ENCODE assay signal across 8 cellular contexts in genomic region chr3:57078366-57079220, GRCh38. TPM values are rescaled to one million over a fixed set of nuclear protein-coding genes. Genes with fewer than 3 reads are reported as not detected.
DNase-seq lines count a peak whose midpoint lies in the region; ATAC-seq and TF ChIP-seq lines count a peak whose summit lies in the region.

No MANE protein-coding gene starts in this region.

- peak overlapping the region; percentile 51 for H3K4me3 Mint-ChIP-seq in activated CD4-positive, alpha-beta memory T cell treated with anti-CD3 and anti-CD28 coated beads, Interleukin-2, amount 10 ng/mL, durations not matched to agents 7 days and 5 days

- CTCF ChIA-PET in activated CD4-positive, alpha-beta memory T cell treated with anti-CD3 and anti-CD28 coated beads, Interleukin-2, amount 10 ng/mL, durations not matched to agents 7 days and 5 days (lab: Charles Lee), result no interaction called here

- peak overlapping the region; percentile 69 for H2AFZ ChIP-seq in KMS-11 (ENCODE audit: low read depth)

- POLR2A ChIA-PET in activated CD4-positive, alpha-beta memory T cell treated with anti-CD3 and anti-CD28 coated beads, Interleukin-2, amount 10 ng/mL, durations not matched to agents 7 days and 5 days (lab: Charles Lee), result no interaction called here

- H3K4me2 ChIP-seq in KMS-11, result peak overlapping the region; percentile 60

- intact Hi-C loops in transverse colon (cut with DNase I; ENCODE audit: low total_unique reads), result loop anchor here (5.0 kb wide), 1 partner anchor 81 kb away; no protein-coding TSS in a partner anchor

- in situ Hi-C loops in transverse colon (cut with MboI; ENCODE audit: low pct_ligation_motif_present in 1 of 4, low pct_unique_long_range_greater_than_20kb in 1 of 4, low sequenced_read_pairs in 3 of 4), result no loop called here

- TF ChIP-seq CTCF in KMS-11 (conservative IDR thresholded peaks at IDR 0.05; ENCODE audit: low read depth, low read length), result no peak
- no peak for TF ChIP-seq CTCF in transverse colon (IDR thresholded peaks at IDR 0.05)

- peaks cover 59% of the 10 kb centered on the region for H3K27me3 Mint-ChIP-seq in activated CD4-positive, alpha-beta memory T cell treated with anti-CD3 and anti-CD28 coated beads, Interleukin-2, amount 10 ng/mL, durations not matched to agents 7 days and 5 days

- 0% methylated on average over 62 of the region's 71 CpGs; no CpG with 5 or more reads in 1 of the 2 donors for WGBS in transverse colon (ENCODE audit: low coverage in 1 of 2), 2 donors

- no peaks in the 10 kb centered on the region for H3K9me3 Mint-ChIP-seq in activated CD4-positive, alpha-beta memory T cell treated with anti-CD3 and anti-CD28 coated beads, Interleukin-2, amount 10 ng/mL, durations not matched to agents 7 days and 5 days

- no peaks in the 10 kb centered on the region for H4K20me1 ChIP-seq in KMS-11 (ENCODE audit: insufficient read depth)

- H3K9me3 ChIP-seq in transverse colon, result no peaks in the 10 kb centered on the region

- H3K36me3 ChIP-seq in KMS-11 (ENCODE audit: insufficient read depth) (no peaks in the 10 kb centered on the region), transverse colon (no peaks in the 10 kb centered on the region)

- TF ChIP-seq POLR2A in transverse colon (IDR thresholded peaks at IDR 0.05), result peak; percentile 46

- H3K9ac ChIP-seq in KMS-11, result peak overlapping the region; percentile 42; the same call in 1 of the 2 replicates

- H3K4me3 ChIP-seq in KMS-11 (IDR thresholded peaks at IDR 0.05; ENCODE audit: insufficient read depth, low read depth, low read length), result peak overlapping the region; percentile 73
- H3K4me3 ChIP-seq in transverse colon, result peak overlapping the region; percentile 46 to 83 (median 76)

- no peaks in the 10 kb centered on the region for H3K79me2 ChIP-seq in KMS-11 (ENCODE audit: insufficient read depth, low read depth)

- H3K4me1 Mint-ChIP-seq in activated CD4-positive, alpha-beta memory T cell treated with anti-CD3 and anti-CD28 coated beads, Interleukin-2, amount 10 ng/mL, durations not matched to agents 7 days and 5 days, result peaks cover 6% of the 10 kb centered on the region

- H3K27ac Mint-ChIP-seq in activated CD4-positive, alpha-beta memory T cell treated with anti-CD3 and anti-CD28 coated beads, Interleukin-2, amount 10 ng/mL, durations not matched to agents 7 days and 5 days, result no peak overlapping the region

- H3K4me1 ChIP-seq in KMS-11 (ENCODE audit: low read depth, poor library complexity, severe bottlenecking) (no peaks in the 10 kb centered on the region), transverse colon (peaks cover 0 to 24% (median 11%) of the 10 kb centered on the region in 4 donors)

- DNase-seq in NCI-H1694 treated with DMSO at 0.1 percent for 48 hours (lab: John Stamatoyannopoulos, UW), result peak; percentile 13
- no peak for DNase-seq in NCI-H1694 (lab: John Stamatoyannopoulos, UW)
- DNase-seq in activated CD4-positive, alpha-beta memory T cell treated with anti-CD3 and anti-CD28 coated beads, Interleukin-2, amount 10 ng/mL, durations not matched to agents 7 days and 5 days, result peak; percentile 20
- DNase-seq in fibroblast of peridontal ligament (ENCODE audit: extremely low read depth), result peak; percentile 64
- DNase-seq in myocyte (ENCODE audit: low read depth), result peak; percentile 61
- DNase-seq in transverse colon, result peak; percentile 66

- ATAC-seq in GM19467 (IDR thresholded peaks at IDR 0.05; ENCODE audit: unreplicated experiment), result no peak

- H3K27me3 ChIP-seq in KMS-11 (ENCODE audit: insufficient read depth, low read depth) (no peaks in the 10 kb centered on the region), transverse colon (no peaks in the 10 kb centered on the region)

- TF ChIP-seq EP300 in transverse colon (IDR thresholded peaks at IDR 0.05; ENCODE audit: low read depth), result no peak

- H3K27ac ChIP-seq in KMS-11 (no peak overlapping the region), transverse colon (peak overlapping the region; percentile 73 to 84 (median 78))

- H3K36me3 Mint-ChIP-seq in activated CD4-positive, alpha-beta memory T cell treated with anti-CD3 and anti-CD28 coated beads, Interleukin-2, amount 10 ng/mL, durations not matched to agents 7 days and 5 days (ENCODE audit: low read depth), result no peaks in the 10 kb centered on the region

RNA-seq across cellular contexts. Expression of gene SPATA12, which starts 18.1 kb away (rescaled TPM):
- not detected for total RNA-seq in activated CD4-positive, alpha-beta memory T cell treated with anti-CD3 and anti-CD28 coated beads, Interleukin-2, amount 10 ng/mL, durations not matched to agents 7 days and 5 days
- total RNA-seq in myocyte (0.19 TPM in 1 of 2 replicates, not detected in the other), transverse colon (not detected)
- polyA plus RNA-seq in myocyte (2012), result 0.16 TPM
